Comparison of ENCODE assay signal across 16 cellular contexts in genomic region chr1:177571485-177572076, GRCh38.
"Had no signal": no experiment of that assay in that cellular context is flagged by ENCODE, and none has a peak within 500 bp of the region (broad histone marks: within the 10 kb centered on the region; RNA-seq: fewer than 3 reads in every experiment).

No MANE protein-coding gene starts in this region.

- H3K9me3 Mint-ChIP-seq: activated naive CD8-positive, alpha-beta T cell treated with anti-CD3 and anti-CD28 coated beads, Interleukin-2, amount 10 ng/mL, durations not matched to agents 7 days and 5 days; nephron progenitor cell had no signal

- H3K4me1 Mint-ChIP-seq: activated naive CD8-positive, alpha-beta T cell treated with anti-CD3 and anti-CD28 coated beads, Interleukin-2, amount 10 ng/mL, durations not matched to agents 7 days and 5 days; central memory CD8-positive, alpha-beta T cell had no signal

- H3K27ac ChIP-seq: brain microvascular endothelial cell, epithelial cell of prostate, transverse colon had no signal

- ATAC-seq: activated CD4-positive, CD25-positive, alpha-beta regulatory T cell treated with anti-CD3 and anti-CD28 coated beads, Interleukin-2, amount 50 U/mL, for 24 hours had no signal

- H3K27me3 Mint-ChIP-seq: activated naive CD8-positive, alpha-beta T cell treated with anti-CD3 and anti-CD28 coated beads, Interleukin-2, amount 10 ng/mL, durations not matched to agents 7 days and 5 days; central memory CD8-positive, alpha-beta T cell had no signal

- DNase-seq: activated CD4-positive, alpha-beta T cell treated with anti-CD3 and anti-CD28 coated beads, Interleukin-2, amount 50 U/mL, for 1 hour; activated naive CD4-positive, alpha-beta T cell; activated naive CD8-positive, alpha-beta T cell treated with anti-CD3 and anti-CD28 coated beads, Interleukin-2, amount 10 ng/mL, durations not matched to agents 7 days and 5 days; brain microvascular endothelial cell; effector memory CD4-positive, alpha-beta T cell; nephron progenitor cell; occipital lobe; small intestine; stimulated activated CD4-positive, alpha-beta T cell treated with anti-CD3 and anti-CD28 coated beads, Interleukin-4, amount 100 ng/mL, for 24 hours; stimulated activated naive CD4-positive, alpha-beta T cell treated with Interleukin-2 at 50 U/mL for 16 hours; T-helper 9 cell; transverse colon had no signal

- H3K9me3 ChIP-seq: transverse colon had no signal

- H3K27me3 ChIP-seq: brain microvascular endothelial cell, transverse colon had no signal

- H3K4me3 Mint-ChIP-seq: activated naive CD8-positive, alpha-beta T cell treated with anti-CD3 and anti-CD28 coated beads, Interleukin-2, amount 10 ng/mL, durations not matched to agents 7 days and 5 days; activated T-helper 1 cell treated with anti-CD3 and anti-CD28 coated beads, Interleukin-12 subunit alpha, Interleukin-12 subunit beta, Interleukin-2, Interleukin-4 antibody, amounts not matched to agents 30 ng/mL and 10 ng/mL and 1 ng/mL, durations not matched to agents 14 hours and 24 hours and 36 hours; central memory CD8-positive, alpha-beta T cell; nephron progenitor cell had no signal

- H3K36me3 Mint-ChIP-seq: activated naive CD8-positive, alpha-beta T cell treated with anti-CD3 and anti-CD28 coated beads, Interleukin-2, amount 10 ng/mL, durations not matched to agents 7 days and 5 days had no signal

- H3K4me3 ChIP-seq: transverse colon had no signal

- H3K36me3 ChIP-seq: brain microvascular endothelial cell, transverse colon had no signal

- H3K27ac Mint-ChIP-seq: activated naive CD8-positive, alpha-beta T cell treated with anti-CD3 and anti-CD28 coated beads, Interleukin-2, amount 10 ng/mL, durations not matched to agents 7 days and 5 days; activated T-helper 1 cell treated with anti-CD3 and anti-CD28 coated beads, Interleukin-12 subunit alpha, Interleukin-12 subunit beta, Interleukin-2, Interleukin-4 antibody, amounts not matched to agents 30 ng/mL and 10 ng/mL and 1 ng/mL, durations not matched to agents 14 hours and 24 hours and 36 hours; nephron progenitor cell had no signal
